In the genomic region with DNA sequence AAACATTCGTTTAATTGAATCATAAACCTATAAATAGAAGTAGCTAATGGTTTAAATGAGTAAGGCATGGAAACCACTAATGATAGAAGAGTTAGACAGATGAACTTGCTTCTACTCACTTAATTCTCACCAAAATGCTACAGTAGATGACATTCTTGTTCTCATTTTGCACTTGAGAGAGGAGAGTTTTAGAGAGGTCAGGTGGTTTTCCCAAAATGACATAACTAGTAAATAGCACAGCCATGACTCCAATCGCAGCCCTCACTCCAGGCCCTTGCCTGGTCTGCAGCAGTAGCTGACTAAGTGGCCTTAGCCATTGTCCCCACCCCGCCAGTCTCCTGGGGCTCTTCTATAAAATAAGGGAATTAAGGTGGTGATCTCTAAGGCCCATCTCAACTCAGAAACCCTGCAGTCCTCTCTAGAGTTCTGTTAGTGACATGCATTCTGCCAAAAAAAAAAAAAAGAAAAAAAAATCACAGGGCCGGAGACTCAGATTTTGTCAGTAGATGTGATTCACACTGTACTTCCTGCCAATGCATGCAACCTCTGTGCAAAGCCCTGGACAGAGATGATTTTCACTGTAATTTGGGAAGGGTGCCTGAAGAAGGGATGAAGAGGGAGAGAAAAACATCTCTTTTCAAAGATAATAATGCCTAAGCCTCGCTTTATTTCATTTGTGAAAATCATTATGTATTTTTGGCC, we compare ENCODE assay signal across 15 cellular contexts.
DNase-seq lines count a peak whose midpoint lies in the region; ATAC-seq, FAIRE-seq and TF ChIP-seq lines count a peak whose summit lies in the region.
"Had no signal": no experiment of that assay in that cellular context is flagged by ENCODE, and none has a peak within 500 bp of the region (broad histone marks: within the 10 kb centered on the region; RNA-seq: fewer than 3 reads in every experiment).

No MANE protein-coding gene starts in this region.

- peaks cover 14 to 23% (median 19%) of the 10 kb centered on the region in 3 donors for H3K4me1 ChIP-seq in skeletal muscle tissue (ENCODE audit: control insufficient read depth in 3 of 3, insufficient read depth in 3 of 3, low read length in 3 of 3)
- H3K4me1 ChIP-seq: colonic mucosa had no signal

- no peak for TF ChIP-seq CTCF in epithelial cell of esophagus (IDR thresholded peaks at IDR 0.05; ENCODE audit: insufficient read depth, low read depth, low read length, missing control alignments)

- no peak overlapping the region for H3K9ac ChIP-seq in skeletal muscle tissue (ENCODE audit: low read depth in 1 of 3, low read length in 3 of 3)

- FAIRE-seq in RCC 7860 (lab: Jason Lieb, UNC): peak; percentile 7
- FAIRE-seq: A204.1, G401.6 had no signal

- no peaks in the 10 kb centered on the region for H3K36me3 ChIP-seq in skeletal muscle tissue (ENCODE audit: control insufficient read depth in 3 of 3, insufficient read depth in 3 of 3, low read length in 3 of 3)
- H3K36me3 ChIP-seq: colonic mucosa, heart left ventricle had no signal

- no peaks in the 10 kb centered on the region for H3K9me3 ChIP-seq in skeletal muscle tissue (ENCODE audit: control insufficient read depth in 3 of 3, low read length in 3 of 3)
- H3K9me3 ChIP-seq: colonic mucosa, heart left ventricle, psoas muscle had no signal

- H3K27me3 ChIP-seq in skeletal muscle tissue (ENCODE audit: control insufficient read depth in 3 of 3, insufficient read depth in 3 of 3, low read length in 3 of 3): no peaks in the 10 kb centered on the region
- H3K27me3 ChIP-seq: colonic mucosa, heart left ventricle had no signal

- peak; percentile 34 to 60 for ATAC-seq in activated CD4-positive, CD25-positive, alpha-beta regulatory T cell treated with anti-CD3 and anti-CD28 coated beads, Interleukin-2, amount 50 U/mL, for 24 hours
- no peak for ATAC-seq in HG02981 (IDR thresholded peaks at IDR 0.05; ENCODE audit: unreplicated experiment)
- ATAC-seq in HG03139 (IDR thresholded peaks at IDR 0.05; ENCODE audit: unreplicated experiment): no peak
- ATAC-seq: psoas muscle had no signal

- DNase-seq in activated CD4-positive, CD25-positive, alpha-beta regulatory T cell treated with anti-CD3 and anti-CD28 coated beads, Interleukin-2, amount 50 U/mL, for 72 hours: no peak
- DNase-seq in RCC 7860 (ENCODE audit: low spot score) (no peak), epithelial cell of esophagus (ENCODE audit: low read depth) (peak; percentile 58), NCI-H2029 (lab: John Stamatoyannopoulos, UW) (no peak)
- DNase-seq: heart left ventricle, mesendoderm, NCI-H2171 treated with DMSO at 0.1 percent for 48 hours, psoas muscle had no signal

- H3K4me3 ChIP-seq in epithelial cell of esophagus (ENCODE audit: low read length) (no peak overlapping the region), skeletal muscle tissue (ENCODE audit: low read length in 3 of 3) (no peak overlapping the region)
- H3K4me3 ChIP-seq: colonic mucosa, heart left ventricle, psoas muscle had no signal

- peak overlapping the region; percentile 9 for H3K27ac ChIP-seq in skeletal muscle tissue (ENCODE audit: low read depth, low read length)
- H3K27ac ChIP-seq: colonic mucosa, psoas muscle had no signal

Comparison
In these comparisons a context has a peak if more than half of its experiments do, and no peak if none do; other contexts are left out.
1. ATAC-seq: peak in activated CD4-positive, CD25-positive, alpha-beta regulatory T cell treated with anti-CD3 and anti-CD28 coated beads, Interleukin-2, amount 50 U/mL, for 24 hours (2 of 2); none in HG02981 (single experiment) and HG03139 (single experiment).